Comparison of ENCODE assay signal across 19 cellular contexts in genomic region chrX:82998163-82998562, GRCh38.
A peak's percentile ranks its signal among the peaks of the same experiment; 100 is the strongest.
DNase-seq lines count a peak whose midpoint lies in the region; ATAC-seq, FAIRE-seq and TF ChIP-seq lines count a peak whose summit lies in the region.
"Had no signal": no experiment of that assay in that cellular context is flagged by ENCODE, and none has a peak within 500 bp of the region (broad histone marks: within the 10 kb centered on the region; RNA-seq: fewer than 3 reads in every experiment).

No MANE protein-coding gene starts in this region.

- H4K91ac ChIP-seq in H1 (replicated peaks; ENCODE audit: insufficient read length, low read length), result no peak overlapping the region

- no peak overlapping the region for H3K4ac ChIP-seq in H1 (replicated peaks; ENCODE audit: insufficient read length, low read depth, low read length)

- H3K56ac ChIP-seq in H1 (replicated peaks; ENCODE audit: insufficient read length, low read depth, low read length), result no peak overlapping the region

- no peak overlapping the region for H4K5ac ChIP-seq in H1 (ENCODE audit: insufficient read length, low read depth, low read length)

- intact Hi-C loops in left ventricle myocardium superior (cut with micrococcal nuclease), result no loop called here

- no peak for TF ChIP-seq RAD21 in H1 (IDR thresholded peaks at IDR 0.05 in 1 of 2, conservative IDR thresholded peaks at IDR 0.05 in 1 of 2; ENCODE audit: low read depth in 2 of 2, low read length in 2 of 2)

- WGBS in H1 (ENCODE audit: extremely low coverage in 1 of 2, insufficient coverage in 1 of 2, insufficient read length in 1 of 2, insufficient replicate concordance in 2 of 2, low coverage in 1 of 2, low lambda C conversion rate in 2 of 2, missing lambda C conversion rate in 1 of 2), 2 experiments, result 100% methylated on average over 1 of the region's 1 CpG; no CpG with 5 or more reads in 1 of the 2 experiments

- H3K36me3 ChIP-seq in astrocyte (ENCODE audit: insufficient read depth, low read length) (no peaks in the 10 kb centered on the region), H1 (ENCODE audit: control insufficient read depth in 2 of 4, insufficient read depth in 4 of 4, low read length in 3 of 4) (no peaks in the 10 kb centered on the region)
- H3K36me3 ChIP-seq: BLaER1 treated with 17β-estradiol and CSF1 and Interleukin-3, amounts not matched to agents 10 nM and 100 nM had no signal

- ATAC-seq in HG03039 (IDR thresholded peaks at IDR 0.05; ENCODE audit: unreplicated experiment) (no peak), left ventricle myocardium superior (no peak)
- ATAC-seq: A549; CD8-positive, alpha-beta T cell had no signal

- H2AFZ ChIP-seq in astrocyte (ENCODE audit: low read depth, low read length) (no peak overlapping the region), H1 (ENCODE audit: low read length) (no peak overlapping the region)

- TF ChIP-seq CTCF in astrocyte (IDR thresholded peaks at IDR 0.05; ENCODE audit: insufficient read depth, low read depth, low read length) (no peak), H1 (IDR thresholded peaks at IDR 0.05; ENCODE audit: control extremely low read depth in 1 of 3, insufficient read depth in 1 of 3, low read depth in 1 of 3, low read length in 3 of 3) (no peak)

- H3K4me3 Mint-ChIP-seq in astrocyte (ENCODE audit: unreplicated experiment), result no peak overlapping the region
- H3K4me3 Mint-ChIP-seq: B cell; CD4-positive, alpha-beta T cell; CD8-positive, alpha-beta T cell had no signal

- no peak for DNase-seq in GM19239 (ENCODE audit: insufficient read length, low spot score)
- no peak for DNase-seq in astrocyte (ENCODE audit: low read depth)
- no peak for DNase-seq in H1 (ENCODE audit: low read depth in 1 of 2, low spot score in 2 of 2)
- DNase-seq in left ventricle myocardium superior, result no peak
- DNase-seq: AML-193; Caco-2; Calu3; CD4-positive, alpha-beta T cell; CD8-positive, alpha-beta T cell; DMS79 treated with DMSO at 0.1 percent for 48 hours; GF-D8 had no signal

- H2BK15ac ChIP-seq in H1 (ENCODE audit: low read length), result no peak overlapping the region

- TF ChIP-seq EP300 in H1 (IDR thresholded peaks at IDR 0.05; ENCODE audit: borderline replicate concordance in 1 of 2, low read depth in 2 of 2, low read length in 2 of 2), result no peak

- no peaks in the 10 kb centered on the region for H3K27me3 Mint-ChIP-seq in astrocyte (ENCODE audit: low read depth, unreplicated experiment)
- H3K27me3 Mint-ChIP-seq: B cell; CD4-positive, alpha-beta T cell had no signal

- H3K27ac ChIP-seq in astrocyte (ENCODE audit: low read depth, low read length) (no peak overlapping the region), H1 (ENCODE audit: low read depth, low read length) (no peak overlapping the region)
- H3K27ac ChIP-seq: 22Rv1; A549; BLaER1 treated with 17β-estradiol and CSF1 and Interleukin-3, amounts not matched to agents 10 nM and 100 nM; C4-2B had no signal

- no peak overlapping the region for H4K8ac ChIP-seq in H1 (ENCODE audit: extremely low read depth, insufficient read depth, low read length)

- no peaks in the 10 kb centered on the region for H3K36me3 Mint-ChIP-seq in astrocyte (ENCODE audit: low read depth, unreplicated experiment)
- H3K36me3 Mint-ChIP-seq: CD8-positive, alpha-beta T cell had no signal

- no peaks in the 10 kb centered on the region for H3K79me1 ChIP-seq in H1 (ENCODE audit: low read depth, low read length)

- no peak overlapping the region for H3K9ac ChIP-seq in astrocyte (ENCODE audit: low read length)
- no peak overlapping the region for H3K9ac ChIP-seq in H1 (replicated peaks in 1 of 4; ENCODE audit: extremely low read depth in 1 of 4, low read depth in 3 of 4, low read length in 3 of 4)
- H3K9ac ChIP-seq: BLaER1 treated with 17β-estradiol and CSF1 and Interleukin-3, amounts not matched to agents 10 nM and 100 nM had no signal

- no peak overlapping the region for H2BK5ac ChIP-seq in H1 (ENCODE audit: low read depth, low read length)

- no peak overlapping the region for H2BK12ac ChIP-seq in H1 (ENCODE audit: low read depth, low read length)

- H3K27me3 ChIP-seq in astrocyte (ENCODE audit: insufficient read depth, low read length), result no peaks in the 10 kb centered on the region
- H3K27me3 ChIP-seq in H1 (replicated peaks in 1 of 4; ENCODE audit: control insufficient read depth in 3 of 4, extremely low read depth in 1 of 4, insufficient read depth in 3 of 4, low read length in 3 of 4), result no peaks in the 10 kb centered on the region

- H3K9me3 Mint-ChIP-seq in astrocyte (ENCODE audit: unreplicated experiment), result peaks cover 3% of the 10 kb centered on the region
- H3K9me3 Mint-ChIP-seq: CD4-positive, alpha-beta T cell had no signal

- no peak overlapping the region for H3K27ac Mint-ChIP-seq in astrocyte (ENCODE audit: unreplicated experiment)
- H3K27ac Mint-ChIP-seq: B cell; CD4-positive, alpha-beta T cell; CD8-positive, alpha-beta T cell had no signal

- no peaks in the 10 kb centered on the region for H3K9me3 ChIP-seq in astrocyte (ENCODE audit: insufficient read depth, low read depth, low read length)
- no peaks in the 10 kb centered on the region for H3K9me3 ChIP-seq in H1 (ENCODE audit: insufficient read depth in 2 of 2, low read depth in 1 of 2, low read length in 1 of 2)
- H3K9me3 ChIP-seq: A549, Caco-2 had no signal

- H2BK120ac ChIP-seq in H1 (replicated peaks; ENCODE audit: low read depth, low read length), result no peak overlapping the region

- no peak overlapping the region for H3K23ac ChIP-seq in H1 (ENCODE audit: insufficient read length)

- H4K20me1 ChIP-seq in astrocyte (ENCODE audit: insufficient read depth, low read length), result no peaks in the 10 kb centered on the region
- no peaks in the 10 kb centered on the region for H4K20me1 ChIP-seq in H1 (replicated peaks in 1 of 2; ENCODE audit: control insufficient read depth in 1 of 2, insufficient read depth in 2 of 2, low read length in 2 of 2)
- H4K20me1 ChIP-seq: BLaER1 treated with 17β-estradiol and CSF1 and Interleukin-3, amounts not matched to agents 10 nM and 100 nM had no signal

- H2AK5ac ChIP-seq in H1 (ENCODE audit: low read depth, low read length), result no peak overlapping the region

- H3K4me2 ChIP-seq in astrocyte (ENCODE audit: low read length), result no peak overlapping the region
- H3K4me2 ChIP-seq in H1 (ENCODE audit: insufficient read depth in 1 of 2, low read depth in 2 of 2, low read length in 2 of 2), result no peak overlapping the region
- H3K4me2 ChIP-seq: A549; BLaER1 treated with 17β-estradiol and CSF1 and Interleukin-3, amounts not matched to agents 10 nM and 100 nM had no signal

- H3K4me3 ChIP-seq in astrocyte (ENCODE audit: insufficient read depth, low read depth, low read length) (no peak overlapping the region), H1 (ENCODE audit: extremely low read depth in 1 of 4, insufficient read depth in 2 of 4, low read depth in 3 of 4, low read length in 4 of 4) (no peak overlapping the region)
- H3K4me3 ChIP-seq: A549; BLaER1 treated with 17β-estradiol and CSF1 and Interleukin-3, amounts not matched to agents 10 nM and 100 nM had no signal

- POLR2A ChIA-PET in H1 (lab: Charles Lee; ENCODE audit: partially characterized antibody), result no interaction called here

- CTCF ChIA-PET in H1 (lab: Charles Lee; ENCODE audit: partially characterized antibody), result no interaction called here

- no peak for TF ChIP-seq POLR2A in H1 (IDR thresholded peaks at IDR 0.05; ENCODE audit: control extremely low read depth in 1 of 2, low read depth in 2 of 2, low read length in 2 of 2)

- FAIRE-seq in GM19239 (lab: Jason Lieb, UNC) (peak; percentile 47), astrocyte (lab: Jason Lieb, UNC) (peak; percentile 75), H1 (lab: Jason Lieb, UNC) (no peak)
- FAIRE-seq: D721Med, G401.6 had no signal

- H2BK20ac ChIP-seq in H1 (ENCODE audit: low read length), result no peak overlapping the region

- H3K4me1 Mint-ChIP-seq in astrocyte (ENCODE audit: low read depth, unreplicated experiment), result no peaks in the 10 kb centered on the region
- H3K4me1 Mint-ChIP-seq: B cell had no signal

- H3K18ac ChIP-seq in H1 (ENCODE audit: extremely low read depth, low read length), result no peak overlapping the region

- H3K4me1 ChIP-seq in astrocyte (ENCODE audit: insufficient read depth, low read length) (no peaks in the 10 kb centered on the region), H1 (replicated peaks in 1 of 4; ENCODE audit: control insufficient read depth in 3 of 4, insufficient read depth in 4 of 4, low read length in 3 of 4) (no peaks in the 10 kb centered on the region)
- H3K4me1 ChIP-seq: A549, Caco-2 had no signal

- H3K23me2 ChIP-seq in H1 (ENCODE audit: low read depth, low read length), result no peaks in the 10 kb centered on the region

- H3K14ac ChIP-seq in H1 (ENCODE audit: insufficient read length), result no peak overlapping the region

- no peaks in the 10 kb centered on the region for H3K79me2 ChIP-seq in astrocyte (ENCODE audit: insufficient read depth, low read length)
- no peaks in the 10 kb centered on the region for H3K79me2 ChIP-seq in H1 (ENCODE audit: control insufficient read depth in 1 of 2, insufficient read depth in 2 of 2, low read length in 2 of 2)

TF ChIP-seq in H1, 55 proteins besides CTCF, POLR2A, EP300 and RAD21:
- TF ChIP-seq CEBPB (IDR thresholded peaks at IDR 0.05; ENCODE audit: low read depth, low read length) (peak; percentile 5; the same call in 1 of the 2 replicates), CBX5 (IDR thresholded peaks at IDR 0.05; ENCODE audit: low read depth, low read length) (no peak)
